ENCODE assay signal across 17 cellular contexts in the genomic region with DNA sequence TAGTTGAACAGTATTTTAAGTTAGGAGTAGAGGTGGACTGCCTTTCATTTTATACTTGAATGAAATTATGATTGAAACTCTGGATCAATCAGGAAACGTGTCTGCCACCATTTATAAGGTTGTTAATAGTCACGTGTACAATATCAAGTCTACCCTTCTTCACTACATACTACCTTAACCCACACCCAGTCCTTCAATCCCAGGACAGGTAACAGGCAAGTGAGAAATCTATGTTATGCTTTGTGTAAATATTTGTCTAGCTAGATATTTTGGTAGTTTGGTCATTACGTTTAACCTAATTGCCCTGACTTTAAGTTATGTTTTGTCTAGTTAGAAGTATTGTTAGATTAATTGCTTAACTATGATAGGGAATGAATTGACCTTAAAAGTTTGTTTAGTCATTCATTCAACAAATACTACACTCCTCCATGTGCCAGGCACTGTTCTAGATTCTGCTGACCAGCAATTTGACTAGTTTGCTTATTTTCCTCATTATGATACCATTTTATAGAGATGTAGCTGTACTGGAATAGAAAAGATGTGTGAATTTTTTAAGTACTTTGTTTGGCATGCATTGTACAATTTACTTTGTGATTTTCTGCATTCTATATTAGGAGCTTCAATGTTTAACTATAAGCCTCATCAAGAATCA.
A peak's percentile ranks its signal among the peaks of the same experiment; 100 is the strongest.
DNase-seq lines count a peak whose midpoint lies in the region; ATAC-seq, FAIRE-seq and TF ChIP-seq lines count a peak whose summit lies in the region.
"Had no signal": no experiment of that assay in that cellular context is flagged by ENCODE, and none has a peak within 500 bp of the region (broad histone marks: within the 10 kb centered on the region; RNA-seq: fewer than 3 reads in every experiment).

No MANE protein-coding gene starts in this region.

- no peak overlapping the region; the same call in 2 of the 3 replicates for H3K4me2 ChIP-seq in A549
- H3K4me2 ChIP-seq in osteoblast (ENCODE audit: insufficient read depth, low read length), result no peak overlapping the region
- H3K4me2 ChIP-seq: GM23338 had no signal

- TF ChIP-seq POLR2A in A549 (IDR thresholded peaks at IDR 0.05; ENCODE audit: low read length) (no peak), GM12891 (IDR thresholded peaks at IDR 0.05; ENCODE audit: low read depth, low read length) (no peak), body of pancreas (IDR thresholded peaks at IDR 0.05) (no peak)

- H3K27me3 ChIP-seq in osteoblast (ENCODE audit: insufficient read depth, low read length), result no peaks in the 10 kb centered on the region
- no peaks in the 10 kb centered on the region for H3K27me3 ChIP-seq in body of pancreas

- ATAC-seq in A549 (no peak), GM21723 (IDR thresholded peaks at IDR 0.05; ENCODE audit: unreplicated experiment) (no peak), body of pancreas (no peak)
- ATAC-seq in activated T-helper 17 cell treated with anti-CD3 and anti-CD28 coated beads, Interleukin-2, amount 50 U/mL, for 72 hours (replicated peaks), result no peak
- ATAC-seq: CD8-positive, alpha-beta T cell; GM23338 had no signal

- DNase-seq in A549 (ENCODE audit: low read depth in 1 of 2, low spot score in 1 of 2), result no peak
- DNase-seq in GM12891 (ENCODE audit: insufficient read length, low spot score), result no peak
- peak; percentile 9 for DNase-seq in osteoblast (ENCODE audit: insufficient read length, low spot score, missing footprints)
- no peak for DNase-seq in posterior vena cava (ENCODE audit: low spot score)
- no peak for DNase-seq in body of pancreas
- DNase-seq: CD8-positive, alpha-beta T cell; COR-L47; DMS153; DMS79 treated with DMSO at 0.1 percent for 48 hours; EL; GDM1; H7 had no signal

- CTCF ChIA-PET in A549 (lab: Yijun Ruan, JAX), result interaction anchor here (1.0 to 1.2 kb wide), 2 partner anchors 9 to 258 kb away, joined by 3 to 4 read pairs; no protein-coding TSS in a partner anchor

- H3K9me3 Mint-ChIP-seq in activated T-helper 17 cell treated with anti-CD3 and anti-CD28 coated beads, Interleukin-2, amount 50 U/mL, for 72 hours, result no peaks in the 10 kb centered on the region
- H3K9me3 Mint-ChIP-seq: CD14-positive monocyte; CD8-positive, alpha-beta T cell; GM23338 had no signal

- POLR2A ChIA-PET in A549 (lab: Yijun Ruan, JAX), result no interaction called here

- H3K9me3 ChIP-seq in A549, result no peaks in the 10 kb centered on the region
- H3K9me3 ChIP-seq in osteoblast (ENCODE audit: low read depth, low read length), result no peaks in the 10 kb centered on the region
- H3K9me3 ChIP-seq in body of pancreas, result no peaks in the 10 kb centered on the region

- FAIRE-seq in A549 (lab: Jason Lieb, UNC), result peak; percentile 94
- peak; percentile 77 for FAIRE-seq in GM12891 (lab: Jason Lieb, UNC)
- FAIRE-seq: D721Med had no signal

- peaks cover 12% of the 10 kb centered on the region for H3K4me1 ChIP-seq in A549
- no peaks in the 10 kb centered on the region for H3K4me1 ChIP-seq in osteoblast (ENCODE audit: insufficient read depth, low read length)
- H3K4me1 ChIP-seq in body of pancreas, result peaks cover 6% of the 10 kb centered on the region

- no peak overlapping the region for H3K27ac ChIP-seq in A549
- H3K27ac ChIP-seq in osteoblast (ENCODE audit: low read depth, low read length), result no peak overlapping the region
- no peak overlapping the region for H3K27ac ChIP-seq in body of pancreas

- peaks cover 16% of the 10 kb centered on the region for H3K79me2 ChIP-seq in osteoblast (ENCODE audit: insufficient read depth, low read length)

- intact Hi-C loops in posterior vena cava (cut with DNase I) (no loop called here), body of pancreas (cut with DNase I) (no loop called here)

- H3K36me3 ChIP-seq in osteoblast (ENCODE audit: insufficient read depth, low read length) (peaks cover 59% of the 10 kb centered on the region), body of pancreas (replicated peaks in 1 of 2; ENCODE audit: insufficient read depth in 1 of 2, low read depth in 2 of 2) (peaks cover 6 to 13% of the 10 kb centered on the region in 2 donors)

- H3K27ac Mint-ChIP-seq in activated T-helper 17 cell treated with anti-CD3 and anti-CD28 coated beads, Interleukin-2, amount 50 U/mL, for 72 hours, result peak overlapping the region; percentile 29
- H3K27ac Mint-ChIP-seq: CD14-positive monocyte; CD8-positive, alpha-beta T cell; GM23338 had no signal

- H3K4me3 ChIP-seq in A549 (no peak overlapping the region), osteoblast (ENCODE audit: insufficient read depth, low read length) (no peak overlapping the region), body of pancreas (no peak overlapping the region)
- H3K4me3 ChIP-seq: GM23338 had no signal

- H3K4me1 Mint-ChIP-seq in activated T-helper 17 cell treated with anti-CD3 and anti-CD28 coated beads, Interleukin-2, amount 50 U/mL, for 72 hours, result no peaks in the 10 kb centered on the region
- H3K4me1 Mint-ChIP-seq: CD14-positive monocyte, GM23338 had no signal

- no peak for TF ChIP-seq RAD21 in A549 (conservative IDR thresholded peaks at IDR 0.05 in 1 of 2, IDR thresholded peaks at IDR 0.05 in 1 of 2)

- no peak overlapping the region for H3K4me3 Mint-ChIP-seq in activated T-helper 17 cell treated with anti-CD3 and anti-CD28 coated beads, Interleukin-2, amount 50 U/mL, for 72 hours
- H3K4me3 Mint-ChIP-seq: CD14-positive monocyte; CD8-positive, alpha-beta T cell; GM23338 had no signal

- H4K20me1 ChIP-seq in osteoblast (ENCODE audit: insufficient read depth, low read length), result peaks cover 5% of the 10 kb centered on the region

- H3K36me3 Mint-ChIP-seq in activated T-helper 17 cell treated with anti-CD3 and anti-CD28 coated beads, Interleukin-2, amount 50 U/mL, for 72 hours (ENCODE audit: low read depth), result peaks cover 92% of the 10 kb centered on the region

- no peak for TF ChIP-seq CTCF in A549 (IDR thresholded peaks at IDR 0.05)
- TF ChIP-seq CTCF in osteoblast (IDR thresholded peaks at IDR 0.05; ENCODE audit: extremely low read depth, low read depth, low read length), result no peak
- no peak for TF ChIP-seq CTCF in body of pancreas (IDR thresholded peaks at IDR 0.05)

- 67% methylated on average over 3 of the region's 3 CpGs for WGBS in A549 (ENCODE audit: missing lambda C conversion rate)
- 22 to 34% methylated on average over 3 of the region's 3 CpGs for WGBS in body of pancreas, 2 donors

- no peak for TF ChIP-seq EP300 in A549 (IDR thresholded peaks at IDR 0.05)

- no peaks in the 10 kb centered on the region for H3K27me3 Mint-ChIP-seq in activated T-helper 17 cell treated with anti-CD3 and anti-CD28 coated beads, Interleukin-2, amount 50 U/mL, for 72 hours

- no peak overlapping the region for H2AFZ ChIP-seq in osteoblast (ENCODE audit: low read length)
- H2AFZ ChIP-seq: GM23338 had no signal

TF ChIP-seq in A549, 52 proteins besides CTCF, POLR2A, EP300 and RAD21:
- TF ChIP-seq, protein P1, sequence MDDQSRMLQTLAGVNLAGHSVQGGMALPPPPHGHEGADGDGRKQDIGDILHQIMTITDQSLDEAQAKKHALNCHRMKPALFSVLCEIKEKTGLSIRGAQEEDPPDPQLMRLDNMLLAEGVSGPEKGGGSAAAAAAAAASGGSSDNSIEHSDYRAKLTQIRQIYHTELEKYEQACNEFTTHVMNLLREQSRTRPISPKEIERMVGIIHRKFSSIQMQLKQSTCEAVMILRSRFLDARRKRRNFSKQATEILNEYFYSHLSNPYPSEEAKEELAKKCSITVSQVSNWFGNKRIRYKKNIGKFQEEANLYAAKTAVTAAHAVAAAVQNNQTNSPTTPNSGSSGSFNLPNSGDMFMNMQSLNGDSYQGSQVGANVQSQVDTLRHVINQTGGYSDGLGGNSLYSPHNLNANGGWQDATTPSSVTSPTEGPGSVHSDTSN (IDR thresholded peaks at IDR 0.05), result no peak
- TF ChIP-seq MAFK (IDR thresholded peaks at IDR 0.05; ENCODE audit: partially characterized antibody), result peak; percentile 59
TF ChIP-seq in A549: peak in this region for 1.

TF ChIP-seq in GM12891, 5 proteins besides CTCF, POLR2A, EP300 and RAD21:
- TF ChIP-seq POU2F2 (IDR thresholded peaks at IDR 0.05; ENCODE audit: low read depth, low read length) (no peak), TAF1 (IDR thresholded peaks at IDR 0.05; ENCODE audit: low read depth, low read length) (no peak), SPI1 (IDR thresholded peaks at IDR 0.05; ENCODE audit: low read depth, low read length) (no peak), POLR2AphosphoS5 (IDR thresholded peaks at IDR 0.05; ENCODE audit: low read depth, low read length) (no peak), PAX5 (IDR thresholded peaks at IDR 0.05; ENCODE audit: insufficient read depth, low read length, severe bottlenecking) (no peak)
